Comparison of ENCODE assay signal across 10 cellular contexts in the genomic region with DNA sequence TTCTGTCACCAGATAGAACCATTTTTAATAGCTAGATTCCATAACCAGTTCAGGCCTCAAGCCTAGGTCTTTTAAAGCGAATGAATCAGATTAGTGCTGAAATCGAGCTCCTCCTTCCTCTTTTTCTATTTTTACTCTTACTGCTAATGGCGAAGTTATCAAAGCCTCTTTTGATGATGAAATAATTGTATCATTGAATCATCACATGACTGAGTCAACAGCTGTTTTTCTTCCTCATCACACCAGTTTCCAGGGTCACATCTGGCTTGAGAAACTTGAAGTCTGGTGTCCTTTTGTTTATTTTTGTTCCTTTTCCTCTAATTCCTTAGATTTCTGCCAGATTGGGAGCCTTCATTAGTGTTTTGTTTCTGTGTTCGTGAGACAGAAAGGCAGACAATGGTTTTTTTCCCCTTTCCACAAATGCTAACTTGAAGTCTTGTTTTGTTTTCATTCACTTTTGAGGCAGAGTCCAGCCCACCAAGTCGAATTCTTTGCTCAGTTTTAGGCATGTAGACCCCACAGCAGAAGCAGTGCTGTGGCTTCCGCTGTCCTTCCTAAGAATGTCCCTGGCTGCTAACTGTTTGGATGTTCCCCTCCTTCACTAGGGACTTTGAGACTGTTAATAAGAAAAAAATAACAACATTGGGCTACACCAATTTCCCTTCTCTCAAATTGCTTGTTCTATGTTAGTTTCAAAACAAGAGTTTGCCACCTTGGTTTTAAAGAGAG. TPM values are rescaled to one million over a fixed set of nuclear protein-coding genes. Genes with fewer than 3 reads are reported as not detected.
A peak's percentile ranks its signal among the peaks of the same experiment; 100 is the strongest.
DNase-seq lines count a peak whose midpoint lies in the region; ATAC-seq, FAIRE-seq and TF ChIP-seq lines count a peak whose summit lies in the region.
"Had no signal": no experiment of that assay in that cellular context is flagged by ENCODE, and none has a peak within 500 bp of the region (broad histone marks: within the 10 kb centered on the region; RNA-seq: fewer than 3 reads in every experiment).

No MANE protein-coding gene starts in this region.

- H3K4me1 Mint-ChIP-seq in activated CD8-positive, alpha-beta T cell treated with anti-CD3 and anti-CD28 coated beads for 36 hours (ENCODE audit: low read depth): no peaks in the 10 kb centered on the region

- DNase-seq in Karpas-422 (peak; percentile 50), bronchial epithelial cell (ENCODE audit: low read depth) (peak; percentile 89), testis (peak; percentile 44), NCI-H1436 treated with DMSO at 0.1 percent for 48 hours (lab: John Stamatoyannopoulos, UW) (no peak), D721Med (ENCODE audit: insufficient read length, low spot score) (no peak)
- no peak for DNase-seq in activated CD8-positive, alpha-beta T cell treated with anti-CD3 and anti-CD28 coated beads for 36 hours
- DNase-seq: stimulated activated CD8-positive, alpha-beta memory T cell treated with anti-CD3 and anti-CD28 coated beads, Interleukin-4, amount 100 ng/mL, for 48 hours had no signal

- H3K4me1 ChIP-seq in Karpas-422 (ENCODE audit: low read length) (peaks cover 14% of the 10 kb centered on the region), testis (peaks cover 27% of the 10 kb centered on the region)

- no peaks in the 10 kb centered on the region for H4K20me1 ChIP-seq in Karpas-422 (ENCODE audit: insufficient read depth, low read depth, low read length)

- no peaks in the 10 kb centered on the region for H3K9me3 ChIP-seq in Karpas-422 (ENCODE audit: low read length)
- H3K9me3 ChIP-seq in testis: no peaks in the 10 kb centered on the region

- 0 out of 2 replicates have a peak, but pooled peaks cover 2% of the 10 kb centered on the region for H3K27me3 ChIP-seq in Karpas-422 (ENCODE audit: low read length)
- no peaks in the 10 kb centered on the region for H3K27me3 ChIP-seq in bronchial epithelial cell (ENCODE audit: control insufficient read depth, insufficient read depth, low read length)
- no peaks in the 10 kb centered on the region for H3K27me3 ChIP-seq in layer of hippocampus (ENCODE audit: control insufficient read depth, insufficient read depth, low read length)
- no peaks in the 10 kb centered on the region for H3K27me3 ChIP-seq in testis

- no peaks in the 10 kb centered on the region for H3K79me2 ChIP-seq in Karpas-422 (ENCODE audit: low read length)

- no peak overlapping the region for H3K27ac Mint-ChIP-seq in activated CD8-positive, alpha-beta T cell treated with anti-CD3 and anti-CD28 coated beads for 36 hours

- no peak overlapping the region for H3K27ac ChIP-seq in Karpas-422 (ENCODE audit: low read length)
- H3K27ac ChIP-seq in layer of hippocampus (ENCODE audit: low read depth, low read length): peak overlapping the region; percentile 22
- H3K27ac ChIP-seq in testis: peak overlapping the region; percentile 40 to 84

- FAIRE-seq in bronchial epithelial cell (lab: Jason Lieb, UNC) (no peak), D721Med (lab: Jason Lieb, UNC) (no peak)
- FAIRE-seq: HTR-8/SVneo had no signal

- H3K4me3 ChIP-seq in Karpas-422 (ENCODE audit: low read length) (no peak overlapping the region), bronchial epithelial cell (ENCODE audit: low read depth, low read length) (no peak overlapping the region), testis (no peak overlapping the region)

- peak overlapping the region; percentile 41 for H3K4me2 ChIP-seq in Karpas-422 (ENCODE audit: low read depth, low read length, poor library complexity, severe bottlenecking)

- ATAC-seq in activated CD8-positive, alpha-beta T cell treated with anti-CD3 and anti-CD28 coated beads for 36 hours: no peak
- ATAC-seq in GM18519 (IDR thresholded peaks at IDR 0.05; ENCODE audit: low FRiP score, unreplicated experiment): no peak

- no peaks in the 10 kb centered on the region for H3K36me3 Mint-ChIP-seq in activated CD8-positive, alpha-beta T cell treated with anti-CD3 and anti-CD28 coated beads for 36 hours (ENCODE audit: low read depth)

- H3K36me3 ChIP-seq in Karpas-422 (ENCODE audit: insufficient read depth, low read length) (no peaks in the 10 kb centered on the region), bronchial epithelial cell (ENCODE audit: control insufficient read depth, insufficient read depth, low read length) (no peaks in the 10 kb centered on the region), testis (ENCODE audit: low read depth, missing control alignments) (no peaks in the 10 kb centered on the region)

- POLR2A ChIA-PET in activated CD8-positive, alpha-beta T cell treated with anti-CD3 and anti-CD28 coated beads for 36 hours (lab: Charles Lee): no interaction called here

- TF ChIP-seq CTCF in bronchial epithelial cell (IDR thresholded peaks at IDR 0.05; ENCODE audit: insufficient read depth, low read length, severe bottlenecking) (no peak), testis (IDR thresholded peaks at IDR 0.05) (no peak), D721Med (IDR thresholded peaks at IDR 0.05; ENCODE audit: insufficient read depth, missing control alignments) (no peak)
- TF ChIP-seq CTCF in activated CD8-positive, alpha-beta T cell treated with anti-CD3 and anti-CD28 coated beads for 36 hours (IDR thresholded peaks at IDR 0.05): no peak

- H2AFZ ChIP-seq in Karpas-422 (ENCODE audit: low read length): no peak overlapping the region; the same call in 1 of the 2 replicates

- H3K9me2 ChIP-seq in Karpas-422 (replicated peaks; ENCODE audit: insufficient read depth, low read length): no peaks in the 10 kb centered on the region

- CTCF ChIA-PET in activated CD8-positive, alpha-beta T cell treated with anti-CD3 and anti-CD28 coated beads for 36 hours (lab: Charles Lee): interaction anchor here (1.1 to 1.4 kb wide), 2 partner anchors 60 to 130 kb away, joined by 4 read pairs; no protein-coding TSS in a partner anchor

- TF ChIP-seq POLR2A in testis (IDR thresholded peaks at IDR 0.05): no peak

- no peak overlapping the region for H3K4me3 Mint-ChIP-seq in activated CD8-positive, alpha-beta T cell treated with anti-CD3 and anti-CD28 coated beads for 36 hours

- no peaks in the 10 kb centered on the region for H3K9me3 Mint-ChIP-seq in activated CD8-positive, alpha-beta T cell treated with anti-CD3 and anti-CD28 coated beads for 36 hours

- intact Hi-C loops in testis (cut with DNase I; ENCODE audit: low total_unique reads): no loop called here
- intact Hi-C loops in activated CD8-positive, alpha-beta T cell treated with anti-CD3 and anti-CD28 coated beads for 36 hours (cut with micrococcal nuclease): no loop called here

- H3K9ac ChIP-seq in Karpas-422 (ENCODE audit: low read length): no peak overlapping the region

- H3K27me3 Mint-ChIP-seq in activated CD8-positive, alpha-beta T cell treated with anti-CD3 and anti-CD28 coated beads for 36 hours: peaks cover 11% of the 10 kb centered on the region

- 45 to 46% methylated on average over 6 of the region's 6 CpGs for WGBS in testis, 2 donors

RNA-seq across cellular contexts. Expression of gene FMOD, which starts 51.9 kb away (rescaled TPM):
- 2.2 and 3.6 TPM in 2 replicates for total RNA-seq in Karpas-422 (2014; rRNA removed; shearing (Covaris generic); ENCODE audit: low replicate concordance)
- total RNA-seq in bronchial epithelial cell (0.26 TPM in 1 of 2 replicates, not detected in the other), testis (1 to 10 TPM; 5.2 to 9.5 TPM)
- 26.4 TPM for polyA plus RNA-seq in testis (ENCODE audit: insufficient read depth, low read depth, low replicate concordance)
- 1 to 10 TPM; 1.4 to 2.4 TPM for total RNA-seq in activated CD8-positive, alpha-beta T cell treated with anti-CD3 and anti-CD28 coated beads for 36 hours

Comparison
In these comparisons a context has a peak if more than half of its experiments do, and no peak if none do; other contexts are left out.
1. DNase-seq: peak in Karpas-422 (single experiment), bronchial epithelial cell (single experiment) and testis (single experiment); none in NCI-H1436 treated with DMSO at 0.1 percent for 48 hours (single experiment), D721Med (single experiment) and activated CD8-positive, alpha-beta T cell treated with anti-CD3 and anti-CD28 coated beads for 36 hours (single experiment).